Comparison of ENCODE assay signal across 8 cellular contexts in genomic region chrX:71532753-71533425, GRCh38. TPM values are rescaled to one million over a fixed set of nuclear protein-coding genes. Genes with fewer than 3 reads are reported as not detected.
DNase-seq lines count a peak whose midpoint lies in the region; ATAC-seq and TF ChIP-seq lines count a peak whose summit lies in the region.

OGT (plus strand) TSS chrX:71533104; CDS start chrX:71533300, 196 bp downstream.

- H3K27ac Mint-ChIP-seq in T-helper 17 cell (peak within 1 kb of the TSS; percentile 97), progenitor cell of endocrine pancreas (peak within 1 kb of the TSS; percentile 98)

- no peaks in the 10 kb centered on the region for H3K27me3 Mint-ChIP-seq in T-helper 17 cell
- H3K27me3 Mint-ChIP-seq in progenitor cell of endocrine pancreas = no peaks in the 10 kb centered on the region

- peak; percentile 75 to 88 for DNase-seq in NCI-H187 (lab: John Stamatoyannopoulos, UW)
- DNase-seq in T-helper 17 cell = peak; percentile 79 to 87 (median 84)
- peak; percentile 2 to 94 (median 82) for DNase-seq in amygdala (lab: John Stamatoyannopoulos, UW)
- peak; percentile 95 for DNase-seq in left ventricle myocardium superior
- peak; percentile 79 for DNase-seq in progenitor cell of endocrine pancreas (ENCODE audit: low spot score, unreplicated experiment)
- DNase-seq in upper lobe of right lung = peak; percentile 97

- peaks cover 8% of the 10 kb centered on the region for H3K36me3 Mint-ChIP-seq in T-helper 17 cell (ENCODE audit: low read depth)
- H3K36me3 Mint-ChIP-seq in progenitor cell of endocrine pancreas (ENCODE audit: insufficient read depth) = peaks cover 3% of the 10 kb centered on the region

- H3K4me3 ChIP-seq in upper lobe of right lung = peak within 1 kb of the TSS; percentile 73

- TF ChIP-seq CTCF in progenitor cell of endocrine pancreas (IDR thresholded peaks at IDR 0.05; ENCODE audit: unreplicated experiment) (no peak), upper lobe of right lung (IDR thresholded peaks at IDR 0.05) (no peak)

- H3K4me3 Mint-ChIP-seq in T-helper 17 cell = peak within 1 kb of the TSS; percentile 99
- H3K4me3 Mint-ChIP-seq in progenitor cell of endocrine pancreas (ENCODE audit: low read depth) = peak within 1 kb of the TSS; percentile 96

- ATAC-seq in GM18498 (IDR thresholded peaks at IDR 0.05; ENCODE audit: unreplicated experiment) (peak; percentile 88), HG02885 (IDR thresholded peaks at IDR 0.05; ENCODE audit: poor library complexity, unreplicated experiment) (peak; percentile 86), T-helper 17 cell (peak; percentile 83), left ventricle myocardium superior (peak; percentile 95), upper lobe of right lung (peak; percentile 99)

- H3K9me3 Mint-ChIP-seq in progenitor cell of endocrine pancreas (ENCODE audit: low read depth) = peaks cover 20% of the 10 kb centered on the region

- no peaks in the 10 kb centered on the region for H3K9me3 ChIP-seq in T-helper 17 cell (ENCODE audit: control insufficient read depth, low read length, poor library complexity, severe bottlenecking)
- no peaks in the 10 kb centered on the region for H3K9me3 ChIP-seq in upper lobe of right lung

- intact Hi-C loops in left ventricle myocardium superior (cut with micrococcal nuclease) = no loop called here
- intact Hi-C loops in upper lobe of right lung (cut with DNase I) = no loop called here

- peaks cover 2% of the 10 kb centered on the region for H3K4me1 ChIP-seq in upper lobe of right lung

- peak within 1 kb of the TSS; percentile 90 for H3K27ac ChIP-seq in upper lobe of right lung

- peaks cover 4% of the 10 kb centered on the region for H3K36me3 ChIP-seq in upper lobe of right lung

- H3K4me1 Mint-ChIP-seq in T-helper 17 cell = peaks cover 23% of the 10 kb centered on the region
- peaks cover 14% of the 10 kb centered on the region for H3K4me1 Mint-ChIP-seq in progenitor cell of endocrine pancreas (ENCODE audit: low read depth)

- no peaks in the 10 kb centered on the region for H3K27me3 ChIP-seq in upper lobe of right lung

RNA-seq across cellular contexts. Expression of gene OGT, which starts in this region (rescaled TPM):
- total RNA-seq in T-helper 17 cell (100 to 1,000 TPM; 423 to 453 TPM), left ventricle myocardium superior (96.4 TPM), progenitor cell of endocrine pancreas (143 and 146 TPM in 2 replicates), upper lobe of right lung (129 TPM)

Comparison
In these comparisons a context has a peak if more than half of its experiments do, and no peak if none do; other contexts are left out.
1. Peak in every context shown above with its lines: DNase-seq, ATAC-seq, H3K4me3 ChIP-seq and H3K27ac ChIP-seq.